Comparison of ENCODE assay signal across 13 cellular contexts in genomic region chr3:195768414-195768813, GRCh38. TPM values are rescaled to one million over a fixed set of nuclear protein-coding genes. Genes with fewer than 3 reads are reported as not detected.
DNase-seq lines count a peak whose midpoint lies in the region; ATAC-seq and TF ChIP-seq lines count a peak whose summit lies in the region.
"Had no signal": no experiment of that assay in that cellular context is flagged by ENCODE, and none has a peak within 500 bp of the region (broad histone marks: within the 10 kb centered on the region; RNA-seq: fewer than 3 reads in every experiment).

No MANE protein-coding gene starts in this region.

- H3K9me3 ChIP-seq in right atrium auricular region (no peaks in the 10 kb centered on the region), RWPE2 (ENCODE audit: severe bottlenecking) (no peaks in the 10 kb centered on the region), osteoblast (ENCODE audit: low read depth, low read length) (no peaks in the 10 kb centered on the region)

- no peaks in the 10 kb centered on the region for H3K4me1 ChIP-seq in right atrium auricular region
- H3K4me1 ChIP-seq in RWPE2 (ENCODE audit: insufficient read depth, poor library complexity, severe bottlenecking) = no peaks in the 10 kb centered on the region
- no peaks in the 10 kb centered on the region for H3K4me1 ChIP-seq in osteoblast (ENCODE audit: insufficient read depth, low read length)

- no peaks in the 10 kb centered on the region for H4K20me1 ChIP-seq in osteoblast (ENCODE audit: insufficient read depth, low read length)

- H3K4me3 ChIP-seq in right atrium auricular region (no peak overlapping the region), RWPE2 (ENCODE audit: severe bottlenecking) (no peak overlapping the region), osteoblast (ENCODE audit: insufficient read depth, low read length) (no peak overlapping the region)
- H3K4me3 ChIP-seq: GM23248 had no signal

- ATAC-seq in RWPE2 (ENCODE audit: low read depth) (no peak), HG03097 (IDR thresholded peaks at IDR 0.05; ENCODE audit: low FRiP score, unreplicated experiment) (no peak)

- H3K4me2 ChIP-seq in osteoblast (ENCODE audit: insufficient read depth, low read length) = no peak overlapping the region

- TF ChIP-seq CTCF in right atrium auricular region (IDR thresholded peaks at IDR 0.05) = no peak
- no peak for TF ChIP-seq CTCF in RWPE2 (IDR thresholded peaks at IDR 0.05; ENCODE audit: poor library complexity, severe bottlenecking)
- no peak for TF ChIP-seq CTCF in osteoblast (IDR thresholded peaks at IDR 0.05; ENCODE audit: extremely low read depth, low read depth, low read length)

- no peak overlapping the region for H2AFZ ChIP-seq in osteoblast (ENCODE audit: low read length)
- H2AFZ ChIP-seq: GM23248 had no signal

- intact Hi-C loops in cardiac septum (cut with DNase I) = no loop called here

- no peaks in the 10 kb centered on the region for H3K79me2 ChIP-seq in osteoblast (ENCODE audit: insufficient read depth, low read length)

- peak; percentile 4 for DNase-seq in cardiac septum (ENCODE audit: low spot score)
- DNase-seq in right atrium auricular region (ENCODE audit: low spot score) = no peak
- DNase-seq in RWPE2 (ENCODE audit: low spot score) = peak; percentile 6
- peak; percentile 82 for DNase-seq in osteoblast (ENCODE audit: insufficient read length, low spot score, missing footprints)
- DNase-seq in hypothalamus (lab: John Stamatoyannopoulos, UW) = no peak
- DNase-seq in COLO829 (ENCODE audit: low spot score) = no peak
- DNase-seq: C1 segment of cervical spinal cord; CD4-positive, alpha-beta T cell; DMS153; DMS79 treated with DMSO at 0.1 percent for 48 hours had no signal

- H3K36me3 ChIP-seq in right atrium auricular region (no peaks in the 10 kb centered on the region), RWPE2 (ENCODE audit: low read depth) (no peaks in the 10 kb centered on the region), osteoblast (ENCODE audit: insufficient read depth, low read length) (no peaks in the 10 kb centered on the region)

- no peak overlapping the region for H3K27ac ChIP-seq in right atrium auricular region
- no peak overlapping the region for H3K27ac ChIP-seq in RWPE2 (ENCODE audit: poor library complexity, severe bottlenecking)
- H3K27ac ChIP-seq in osteoblast (ENCODE audit: low read depth, low read length) = no peak overlapping the region
- H3K27ac ChIP-seq: GM23248 had no signal

- H3K27me3 ChIP-seq in right atrium auricular region (no peaks in the 10 kb centered on the region), RWPE2 (ENCODE audit: insufficient read depth, poor library complexity, severe bottlenecking) (no peaks in the 10 kb centered on the region), osteoblast (ENCODE audit: insufficient read depth, low read length) (no peaks in the 10 kb centered on the region)

RNA-seq across cellular contexts. Expression of gene MUC4, which starts 43.3 kb away (rescaled TPM):
- total RNA-seq in cardiac septum (0.03 TPM), right atrium auricular region (under 1 TPM in 1 of 2 donors, not detected in 1; 0.12 TPM), osteoblast (not detected in 2 replicates)
- total RNA-seq: CD4-positive, alpha-beta T cell; GM23248; HT-29 had no signal

RNA-seq across cellular contexts. Expression of gene MUC20, which starts 47.6 kb away (rescaled TPM):
- total RNA-seq in cardiac septum (6.5 TPM), right atrium auricular region (1 to 10 TPM; 3.4 to 5.0 TPM), osteoblast (0.36 and 1.2 TPM in 2 replicates)
- total RNA-seq: GM23248 had no signal

Comparison
In these comparisons a context has a peak if more than half of its experiments do, and no peak if none do; other contexts are left out.
1. DNase-seq: peak in cardiac septum (single experiment), RWPE2 (single experiment) and osteoblast (single experiment); none in right atrium auricular region (single experiment), hypothalamus (0 of 51) and COLO829 (single experiment).